In genomic region chrX:65671286-65671685, GRCh38 we compare ENCODE assay signal across 11 cellular contexts. TPM values are rescaled to one million over a fixed set of nuclear protein-coding genes. Genes with fewer than 3 reads are reported as not detected.
DNase-seq lines count a peak whose midpoint lies in the region; ATAC-seq, FAIRE-seq and TF ChIP-seq lines count a peak whose summit lies in the region.
"Had no signal": no experiment of that assay in that cellular context is flagged by ENCODE, and none has a peak within 500 bp of the region (broad histone marks: within the 10 kb centered on the region; RNA-seq: fewer than 3 reads in every experiment).

No MANE protein-coding gene starts in this region.

- peaks cover 6 to 53% (median 8%) of the 10 kb centered on the region in 3 donors for H3K36me3 Mint-ChIP-seq in naive thymus-derived CD8-positive, alpha-beta T cell
- H3K36me3 Mint-ChIP-seq in type B pancreatic cell = no peaks in the 10 kb centered on the region

- in situ Hi-C loops in K562 (cut with MboI) = no loop called here

- H3K9me3 Mint-ChIP-seq in naive thymus-derived CD8-positive, alpha-beta T cell = peaks cover 0 to 2% (median 0%) of the 10 kb centered on the region in 9 donors
- no peaks in the 10 kb centered on the region for H3K9me3 Mint-ChIP-seq in type B pancreatic cell

- H3K27ac ChIP-seq in AG04450 (ENCODE audit: low read depth, low read length) (peak overlapping the region; percentile 31), K562 (ENCODE audit: extremely low read depth, low read depth, low read length) (no peak overlapping the region)
- H3K27ac ChIP-seq: brain microvascular endothelial cell had no signal

- TF ChIP-seq CTCF in AG04450 (IDR thresholded peaks at IDR 0.05; ENCODE audit: low read depth, low read length) (no peak), K562 (IDR thresholded peaks at IDR 0.05 in 2 of 3, conservative IDR thresholded peaks at IDR 0.05 in 1 of 3; ENCODE audit: insufficient read depth in 2 of 3, low read depth in 1 of 3, low read length in 3 of 3) (no peak), type B pancreatic cell (conservative IDR thresholded peaks at IDR 0.05) (no peak)

- H3K4me1 ChIP-seq in K562 (replicated peaks in 1 of 2; ENCODE audit: control insufficient read depth in 2 of 2, insufficient read depth in 2 of 2, low read length in 2 of 2) = peaks cover 10 to 45% of the 10 kb centered on the region in 2 experiments

- H3K9me3 ChIP-seq in AG04450 (ENCODE audit: control insufficient read depth, insufficient read depth, low read length) (no peaks in the 10 kb centered on the region; the same call in 1 of the 2 replicates), K562 (replicated peaks; ENCODE audit: control insufficient read depth, insufficient read depth, low read depth, low read length) (no peaks in the 10 kb centered on the region)

- H3K9me1 ChIP-seq in K562 (ENCODE audit: control insufficient read depth, insufficient read depth, low read length) = no peaks in the 10 kb centered on the region

- H3K79me2 ChIP-seq in K562 (ENCODE audit: control insufficient read depth, insufficient read depth, low read length) = peaks cover 87% of the 10 kb centered on the region

- peaks cover 66% of the 10 kb centered on the region for H3K36me3 ChIP-seq in K562 (ENCODE audit: control insufficient read depth, insufficient read depth, low read length)
- H3K36me3 ChIP-seq: brain microvascular endothelial cell had no signal

- H2AFZ ChIP-seq in K562 (ENCODE audit: low read depth, low read length) = no peak overlapping the region

- CTCF ChIA-PET in AG04450 (lab: Charles Lee) = interaction anchor here (1.5 to 1.7 kb wide), 2 partner anchors 19 to 75 kb away, joined by 3 to 5 read pairs; no protein-coding TSS in a partner anchor
- CTCF ChIA-PET in K562 (lab: Yijun Ruan, JAX; ENCODE audit: low intra/inter-chr PET ratio) = no interaction called here

- H3K4me3 ChIP-seq in AG04450 (ENCODE audit: low read depth, low read length) (peak overlapping the region; percentile 39), K562 (peak overlapping the region; percentile 4; the same call in 1 of the 2 replicates)

- 40% methylated on average over 3 of the region's 3 CpGs for WGBS in K562 (ENCODE audit: insufficient coverage, low coverage, missing lambda C conversion rate)

- BruUV-seq in K562 (replicated peaks; lab: Mats Ljungman, UMichigan) = no TSS peak

- peak overlapping the region; percentile 73 to 93 (median 88) for H3K27ac Mint-ChIP-seq in naive thymus-derived CD8-positive, alpha-beta T cell
- H3K27ac Mint-ChIP-seq in type B pancreatic cell = no peak overlapping the region

- TF ChIP-seq RAD21 in K562 (CRISPR knock-in tag; conservative IDR thresholded peaks at IDR 0.05 in 1 of 2, IDR thresholded peaks at IDR 0.05 in 1 of 2) = no peak

- ATAC-seq in K562 (no peak), HG03460 (IDR thresholded peaks at IDR 0.05; ENCODE audit: unreplicated experiment) (no peak)
- ATAC-seq in naive thymus-derived CD8-positive, alpha-beta T cell = no peak

- no peaks in the 10 kb centered on the region for H3K27me3 ChIP-seq in AG04450 (ENCODE audit: control insufficient read depth, insufficient read depth, low read length)
- no peaks in the 10 kb centered on the region for H3K27me3 ChIP-seq in K562 (ENCODE audit: control insufficient read depth in 2 of 2, insufficient read depth in 2 of 2, low read length in 2 of 2)
- H3K27me3 ChIP-seq: brain microvascular endothelial cell had no signal

- peaks cover 33 to 74% (median 62%) of the 10 kb centered on the region in 4 donors for H3K4me1 Mint-ChIP-seq in naive thymus-derived CD8-positive, alpha-beta T cell
- no peaks in the 10 kb centered on the region for H3K4me1 Mint-ChIP-seq in type B pancreatic cell (ENCODE audit: unreplicated experiment)

- no peak for TF ChIP-seq EP300 in K562 (IDR thresholded peaks at IDR 0.05; ENCODE audit: low read length)

- intact Hi-C loops in K562 (cut with micrococcal nuclease) = no loop called here

- H3K9ac ChIP-seq in K562 (ENCODE audit: insufficient read depth in 1 of 2, low read depth in 2 of 2, low read length in 2 of 2) = peak overlapping the region in 1 of 2 experiments; percentile 46; a peak in 3 of 4 replicates

- POLR2A ChIA-PET in AG04450 (lab: Yijun Ruan, JAX) = interaction anchor here (1.8 kb wide), 1 partner anchor 32 kb away, joined by 4 read pairs; no protein-coding TSS in a partner anchor
- POLR2A ChIA-PET in K562 (lab: Yijun Ruan, JAX) = interaction anchor here (1.1 to 1.8 kb wide), 2 partner anchors 25 to 70 kb away, joined by 3 to 6 read pairs; no protein-coding TSS in a partner anchor
- POLR2A ChIA-PET in naive thymus-derived CD8-positive, alpha-beta T cell (lab: Charles Lee) = interaction anchor here (2.0 kb wide), 1 partner anchor 27 kb away, joined by 8 read pairs; no protein-coding TSS in a partner anchor

- H4K20me1 ChIP-seq in K562 (replicated peaks; ENCODE audit: control insufficient read depth, insufficient read depth, low read length) = peaks cover 34% of the 10 kb centered on the region

- peak overlapping the region; percentile 75 to 97 (median 92) for H3K4me3 Mint-ChIP-seq in naive thymus-derived CD8-positive, alpha-beta T cell
- no peak overlapping the region for H3K4me3 Mint-ChIP-seq in type B pancreatic cell

- H3K4me2 ChIP-seq in K562 (ENCODE audit: insufficient read depth, low read length) = peak overlapping the region; percentile 56

- FAIRE-seq in GM19239 (lab: Jason Lieb, UNC) (peak; percentile 83), K562 (lab: Jason Lieb, UNC) (no peak)

- no peak for TF ChIP-seq POLR2A in K562 (conservative IDR thresholded peaks at IDR 0.05)

- DNase-seq in AG04450 (ENCODE audit: low read depth, low spot score) (no peak), GM19239 (ENCODE audit: insufficient read length, low spot score) (no peak), K562 (ENCODE audit: extremely low read depth in 1 of 4, low spot score in 3 of 4) (no peak), COR-L47 (lab: John Stamatoyannopoulos, UW) (no peak), DMS 273 treated with DMSO at 0.1 percent for 48 hours (lab: John Stamatoyannopoulos, UW) (no peak), type B pancreatic cell (ENCODE audit: extremely low spot score, unreplicated experiment) (no peak)
- no peak for DNase-seq in naive thymus-derived CD8-positive, alpha-beta T cell
- DNase-seq: brain microvascular endothelial cell; NCI-H2171 treated with DMSO at 0.1 percent for 48 hours; stimulated activated CD4-positive, alpha-beta T cell treated with anti-CD3 and anti-CD28 coated beads, Interleukin-1b, Interleukin-23, amount 100 ng/mL, for 48 hours had no signal

- no peaks in the 10 kb centered on the region for H3K27me3 Mint-ChIP-seq in naive thymus-derived CD8-positive, alpha-beta T cell
- H3K27me3 Mint-ChIP-seq in type B pancreatic cell = no peaks in the 10 kb centered on the region

TF ChIP-seq in K562, 482 proteins besides CTCF, POLR2A, EP300 and RAD21:
- TF ChIP-seq ZNF239 (CRISPR knock-in tag; IDR thresholded peaks at IDR 0.05) (no peak), NR3C1 (CRISPR knock-in tag; IDR thresholded peaks at IDR 0.05) (no peak), ZNF41 (CRISPR knock-in tag; conservative IDR thresholded peaks at IDR 0.05) (no peak), SRSF3 (IDR thresholded peaks at IDR 0.05; ENCODE audit: insufficient read depth, low read length) (no peak), ARHGAP35 (IDR thresholded peaks at IDR 0.05; ENCODE audit: partially characterized antibody) (no peak), RBFOX2 (IDR thresholded peaks at IDR 0.05; ENCODE audit: low read depth, low read length) (0 out of 2 replicates have a peak, but pooled peaks have one; percentile 4)

RNA-seq across cellular contexts. Expression of gene MSN, which starts 3.8 kb away (rescaled TPM):
- polyA plus RNA-seq in AG04450 (2011; rRNA removed) (484 and 493 TPM in 2 replicates), K562 (2011; rRNA removed) (320 and 393 TPM in 2 replicates), K562 (2014; fragmentation: Illumina TruSeq; extraction: Trizol) (450 and 486 TPM in 2 replicates), K562 (2014; fragmentation: Nextera tagmentation; extraction: Ambion mirVana) (100 to 1,000 TPM; 128 to 283 TPM), K562 (2014; rRNA removed) (193 and 236 TPM in 2 replicates)
- polyA minus RNA-seq in AG04450 (2011; rRNA and poly(A)+ RNA removed) = 464 and 491 TPM in 2 replicates
- total RNA-seq in K562 (2011; cell fraction: chromatin; rRNA removed; ENCODE audit: low replicate concordance) = 60.7 and 70.4 TPM in 2 replicates
- total RNA-seq in K562 (2011; cell fraction: nucleolus; rRNA removed) = 61.2 and 71.2 TPM in 2 replicates
- total RNA-seq in K562 (2011; cell fraction: nucleoplasm; rRNA removed) = 79.1 and 109 TPM in 2 replicates
- total RNA-seq in K562 (2014; rRNA removed) (224 and 261 TPM in 2 replicates), K562 (2014; rRNA removed; fragmentation: Illumina TruSeq; extraction: Trizol) (218 and 234 TPM in 2 replicates), K562 (2015; rRNA removed; fragmentation: Illumina TruSeq; extraction: Trizol) (237 and 240 TPM in 2 replicates), K562 (2021) (294 and 346 TPM in 2 replicates), type B pancreatic cell (ENCODE audit: low replicate concordance) (16.7 and 80.7 TPM in 2 replicates)
- polyA plus RNA-seq in K562 (2011; cell fraction: cytosol; rRNA removed) = 320 and 357 TPM in 2 replicates
- 205 and 240 TPM in 2 replicates for polyA plus RNA-seq in K562 (2011; cell fraction: nucleus; rRNA removed)
- polyA plus RNA-seq in K562 (2012) = 355 and 371 TPM in 2 replicates
- polyA minus RNA-seq in K562 (2011; rRNA and poly(A)+ RNA removed) = 381 and 481 TPM in 2 replicates
- polyA minus RNA-seq in K562 (2011; cell fraction: cytosol; rRNA and poly(A)+ RNA removed) = 197 and 272 TPM in 2 replicates
- 53.3 and 91.7 TPM in 2 replicates for polyA minus RNA-seq in K562 (2011; cell fraction: nucleus; rRNA and poly(A)+ RNA removed)
- 100 to 1,000 TPM; 298 to 315 TPM for total RNA-seq in naive thymus-derived CD8-positive, alpha-beta T cell
- polyA plus RNA-seq in naive thymus-derived CD8-positive, alpha-beta T cell = 100 to 1,000 TPM; 467 to 552 (median 518) TPM
